Comparison of ENCODE assay signal across 8 cellular contexts in genomic region chr5:157342822-157343402, GRCh38.
A peak's percentile ranks its signal among the peaks of the same experiment; 100 is the strongest.
DNase-seq lines count a peak whose midpoint lies in the region; ATAC-seq, FAIRE-seq and TF ChIP-seq lines count a peak whose summit lies in the region.

No MANE protein-coding gene starts in this region.

- no peak overlapping the region for H3K4me3 Mint-ChIP-seq in activated naive CD8-positive, alpha-beta T cell treated with anti-CD3 and anti-CD28 coated beads for 36 hours

- TF ChIP-seq CTCF in NB4 (IDR thresholded peaks at IDR 0.05; ENCODE audit: low read depth, low read length) (peak; percentile 63), kidney (IDR thresholded peaks at IDR 0.05; ENCODE audit: borderline replicate concordance, extremely low read depth, insufficient read depth) (peak; percentile 22)

- peaks cover 47% of the 10 kb centered on the region for H3K36me3 Mint-ChIP-seq in activated naive CD8-positive, alpha-beta T cell treated with anti-CD3 and anti-CD28 coated beads for 36 hours

- peaks cover 13% of the 10 kb centered on the region for H3K4me1 Mint-ChIP-seq in activated naive CD8-positive, alpha-beta T cell treated with anti-CD3 and anti-CD28 coated beads for 36 hours

- H3K27ac ChIP-seq in kidney (ENCODE audit: low read depth in 2 of 2, low read length in 2 of 2) = peak overlapping the region; percentile 10 to 18

- H3K4me1 ChIP-seq in kidney (ENCODE audit: control insufficient read depth in 1 of 2, insufficient read depth in 1 of 2, low read depth in 1 of 2, low read length in 2 of 2) = peaks cover 0 to 6% of the 10 kb centered on the region in 2 donors

- H3K27me3 Mint-ChIP-seq in activated naive CD8-positive, alpha-beta T cell treated with anti-CD3 and anti-CD28 coated beads for 36 hours = no peaks in the 10 kb centered on the region

- peak overlapping the region; percentile 70 for H3K27ac Mint-ChIP-seq in activated naive CD8-positive, alpha-beta T cell treated with anti-CD3 and anti-CD28 coated beads for 36 hours

- no peaks in the 10 kb centered on the region for H3K9me3 ChIP-seq in kidney (ENCODE audit: control insufficient read depth in 1 of 2, low read length in 2 of 2)

- DNase-seq in NCI-H748 (lab: John Stamatoyannopoulos, UW; ENCODE audit: unreplicated experiment) (peak; percentile 36), NCI-H748 treated with DMSO at 0.1 percent for 48 hours (lab: John Stamatoyannopoulos, UW) (no peak), NB4 (ENCODE audit: low read depth) (peak; percentile 32), kidney (no peak), urothelium cell line (ENCODE audit: low spot score) (peak; percentile 70)
- DNase-seq in activated naive CD8-positive, alpha-beta T cell treated with anti-CD3 and anti-CD28 coated beads for 36 hours = peak; percentile 22

- ATAC-seq in HG03432 (IDR thresholded peaks at IDR 0.05; ENCODE audit: unreplicated experiment) = no peak
- ATAC-seq in GM19467 (IDR thresholded peaks at IDR 0.05; ENCODE audit: unreplicated experiment) = no peak

- FAIRE-seq in kidney (lab: Jason Lieb, UNC) = no peak
- FAIRE-seq in urothelium cell line (lab: Jason Lieb, UNC) = peak; percentile 69

- H3K9ac ChIP-seq in kidney (ENCODE audit: low read length in 2 of 2) = no peak overlapping the region

- intact Hi-C loops in kidney (cut with DNase I) = no loop called here

- H3K36me3 ChIP-seq in kidney (ENCODE audit: control insufficient read depth in 1 of 2, insufficient read depth in 2 of 2, low read length in 2 of 2) = peaks cover 37 to 64% of the 10 kb centered on the region in 2 donors

- no peaks in the 10 kb centered on the region for H3K9me3 Mint-ChIP-seq in activated naive CD8-positive, alpha-beta T cell treated with anti-CD3 and anti-CD28 coated beads for 36 hours

- H3K4me3 ChIP-seq in NB4 (ENCODE audit: low read depth, low read length) (no peak overlapping the region), kidney (ENCODE audit: low read length in 2 of 2) (no peak overlapping the region)

- TF ChIP-seq POLR2A in NB4 (IDR thresholded peaks at IDR 0.05; ENCODE audit: extremely low read depth, insufficient read length) = no peak

Comparison
In these comparisons a context has a peak if more than half of its experiments do, and no peak if none do; other contexts are left out.
1. DNase-seq: peak in NCI-H748 (single experiment), NB4 (single experiment), activated naive CD8-positive, alpha-beta T cell treated with anti-CD3 and anti-CD28 coated beads for 36 hours (single experiment) and urothelium cell line (single experiment); none in NCI-H748 treated with DMSO at 0.1 percent for 48 hours (single experiment) and kidney (single experiment).